In the genomic region with DNA sequence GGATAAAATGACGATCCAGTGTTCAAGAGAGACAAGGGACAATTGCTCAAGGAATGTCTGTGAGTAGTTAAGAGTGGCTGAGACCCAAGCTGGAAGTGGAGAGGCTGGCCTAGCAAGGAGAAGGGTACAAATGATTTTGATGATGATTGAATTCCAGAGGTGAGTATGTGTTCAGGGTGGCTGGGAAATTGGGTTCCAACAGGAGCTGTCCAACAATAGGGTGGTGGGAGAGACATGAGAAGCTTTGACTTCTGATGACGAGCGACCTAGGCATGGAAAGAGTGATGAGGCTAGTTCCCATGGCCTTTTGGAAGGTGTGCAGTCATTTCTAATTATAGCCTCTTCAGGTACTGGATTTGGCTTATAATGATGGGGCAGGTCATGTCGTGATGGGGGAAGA, we compare ENCODE assay signal across 25 cellular contexts. TPM values are rescaled to one million over a fixed set of nuclear protein-coding genes. Genes with fewer than 3 reads are reported as not detected.
"Had no signal": no experiment of that assay in that cellular context is flagged by ENCODE, and none has a peak within 500 bp of the region (broad histone marks: within the 10 kb centered on the region; RNA-seq: fewer than 3 reads in every experiment).

No MANE protein-coding gene starts in this region.

- H3K4me3 ChIP-seq: neural progenitor cell, ovary, psoas muscle, right lobe of liver, sigmoid colon, suprapubic skin, testis, tibial artery, transverse colon, upper lobe of right lung, uterus had no signal

- H3K36me3 ChIP-seq: neural progenitor cell, ovary, right lobe of liver, sigmoid colon, suprapubic skin, tibial artery, transverse colon, upper lobe of right lung, uterus had no signal

- DNase-seq: natural killer cell; occipital lobe; ovary; posterior cingulate gyrus; psoas muscle; right cardiac atrium; right lobe of liver; sigmoid colon; small intestine; stimulated activated CD4-positive, alpha-beta T cell treated with anti-CD3 and anti-CD28 coated beads, Interleukin-15, amount 100 ng/mL, for 24 hours; stimulated activated CD4-positive, alpha-beta T cell treated with anti-CD3 and anti-CD28 coated beads, Interleukin-2, amount 100 ng/mL, for 24 hours; stimulated activated CD4-positive, alpha-beta T cell treated with anti-CD3 and anti-CD28 coated beads, Interleukin-2, amount 100 ng/mL, for 48 hours; stimulated activated CD4-positive, alpha-beta T cell treated with anti-CD3 and anti-CD28 coated beads, Interleukin-4, amount 100 ng/mL, for 24 hours; stimulated activated naive B cell treated with anti-CD40 and anti-IgM and Interleukin-4, amounts not matched to agents 10 μg/mL and 1 μg/mL and 100 μg/mL, for 72 hours; stimulated activated naive CD8-positive, alpha-beta T cell treated with anti-CD3 and anti-CD28 coated beads, Interleukin-15, amount 100 ng/mL, for 72 hours; stimulated activated naive CD8-positive, alpha-beta T cell treated with anti-CD3 and anti-CD28 coated beads, Interleukin-15, Interleukin-2, amounts not matched to agents 100 U/mL and 50 U/mL, for 24 hours; substantia nigra; testis; tibial artery; transverse colon; upper lobe of right lung; uterus had no signal

- H3K27ac ChIP-seq: neural progenitor cell, ovary, parathyroid adenoma, psoas muscle, right lobe of liver, sigmoid colon, suprapubic skin, testis, tibial artery, transverse colon, upper lobe of right lung, uterus had no signal

- H3K9me3 ChIP-seq: ovary, psoas muscle, right lobe of liver, sigmoid colon, suprapubic skin, testis, tibial artery, transverse colon, upper lobe of right lung, uterus had no signal

- H3K4me1 ChIP-seq: psoas muscle, right lobe of liver, transverse colon, upper lobe of right lung, uterus had no signal

RNA-seq across cellular contexts. Expression of a gene that starts 29.1 kb away (rescaled TPM):
- total RNA-seq: natural killer cell had no signal

RNA-seq across cellular contexts. Expression of a gene that starts 54.1 kb away (rescaled TPM):
- total RNA-seq: natural killer cell, right lobe of liver, upper lobe of right lung had no signal
